Comparison of ENCODE assay signal across 1 cellular context in the genomic region with DNA sequence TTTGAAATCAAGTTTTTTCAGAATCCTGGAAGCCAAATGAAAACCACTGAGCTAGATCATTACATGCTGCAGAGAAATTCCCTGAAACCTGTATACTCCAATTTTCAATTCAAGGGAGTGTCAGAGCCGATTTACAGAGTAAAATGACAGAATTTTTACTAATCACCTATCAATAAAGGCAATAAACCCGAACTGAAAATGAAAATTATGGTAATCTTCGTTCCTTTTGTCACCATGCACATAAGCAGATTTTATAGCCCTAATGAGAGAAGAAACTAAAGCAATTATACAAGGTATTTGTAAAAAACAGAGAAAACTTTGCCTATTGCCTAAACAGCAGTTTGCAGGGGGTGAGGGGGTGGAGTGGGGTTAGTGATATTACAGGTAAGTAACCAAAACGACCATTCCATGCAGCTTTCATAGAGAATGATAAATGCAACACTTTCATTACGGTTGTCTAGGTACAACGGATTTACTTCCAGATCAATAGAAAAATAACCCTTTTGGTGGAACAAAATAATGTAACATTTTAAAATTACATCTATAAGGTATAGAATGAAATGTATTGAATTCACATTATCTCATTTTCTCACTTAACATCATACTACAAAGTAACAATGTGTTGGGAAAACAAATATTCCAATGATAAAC.
TF ChIP-seq lines count a peak whose summit lies in the region.

No MANE protein-coding gene starts in this region.

TF ChIP-seq in WTC11, 78 proteins besides CTCF, POLR2A, EP300 and RAD21 (continued from another document):
- TF ChIP-seq, protein P1, sequence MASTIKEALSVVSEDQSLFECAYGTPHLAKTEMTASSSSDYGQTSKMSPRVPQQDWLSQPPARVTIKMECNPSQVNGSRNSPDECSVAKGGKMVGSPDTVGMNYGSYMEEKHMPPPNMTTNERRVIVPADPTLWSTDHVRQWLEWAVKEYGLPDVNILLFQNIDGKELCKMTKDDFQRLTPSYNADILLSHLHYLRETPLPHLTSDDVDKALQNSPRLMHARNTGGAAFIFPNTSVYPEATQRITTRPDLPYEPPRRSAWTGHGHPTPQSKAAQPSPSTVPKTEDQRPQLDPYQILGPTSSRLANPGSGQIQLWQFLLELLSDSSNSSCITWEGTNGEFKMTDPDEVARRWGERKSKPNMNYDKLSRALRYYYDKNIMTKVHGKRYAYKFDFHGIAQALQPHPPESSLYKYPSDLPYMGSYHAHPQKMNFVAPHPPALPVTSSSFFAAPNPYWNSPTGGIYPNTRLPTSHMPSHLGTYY (CRISPR knock-in tag; IDR thresholded peaks at IDR 0.05): no peak
- TF ChIP-seq, protein P2, sequence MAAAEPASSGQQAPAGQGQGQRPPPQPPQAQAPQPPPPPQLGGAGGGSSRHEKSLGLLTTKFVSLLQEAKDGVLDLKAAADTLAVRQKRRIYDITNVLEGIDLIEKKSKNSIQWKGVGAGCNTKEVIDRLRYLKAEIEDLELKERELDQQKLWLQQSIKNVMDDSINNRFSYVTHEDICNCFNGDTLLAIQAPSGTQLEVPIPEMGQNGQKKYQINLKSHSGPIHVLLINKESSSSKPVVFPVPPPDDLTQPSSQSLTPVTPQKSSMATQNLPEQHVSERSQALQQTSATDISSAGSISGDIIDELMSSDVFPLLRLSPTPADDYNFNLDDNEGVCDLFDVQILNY (CRISPR knock-in tag; IDR thresholded peaks at IDR 0.05): no peak
- no peak for TF ChIP-seq RORB (CRISPR knock-in tag; IDR thresholded peaks at IDR 0.05)
- TF ChIP-seq, protein P3, sequence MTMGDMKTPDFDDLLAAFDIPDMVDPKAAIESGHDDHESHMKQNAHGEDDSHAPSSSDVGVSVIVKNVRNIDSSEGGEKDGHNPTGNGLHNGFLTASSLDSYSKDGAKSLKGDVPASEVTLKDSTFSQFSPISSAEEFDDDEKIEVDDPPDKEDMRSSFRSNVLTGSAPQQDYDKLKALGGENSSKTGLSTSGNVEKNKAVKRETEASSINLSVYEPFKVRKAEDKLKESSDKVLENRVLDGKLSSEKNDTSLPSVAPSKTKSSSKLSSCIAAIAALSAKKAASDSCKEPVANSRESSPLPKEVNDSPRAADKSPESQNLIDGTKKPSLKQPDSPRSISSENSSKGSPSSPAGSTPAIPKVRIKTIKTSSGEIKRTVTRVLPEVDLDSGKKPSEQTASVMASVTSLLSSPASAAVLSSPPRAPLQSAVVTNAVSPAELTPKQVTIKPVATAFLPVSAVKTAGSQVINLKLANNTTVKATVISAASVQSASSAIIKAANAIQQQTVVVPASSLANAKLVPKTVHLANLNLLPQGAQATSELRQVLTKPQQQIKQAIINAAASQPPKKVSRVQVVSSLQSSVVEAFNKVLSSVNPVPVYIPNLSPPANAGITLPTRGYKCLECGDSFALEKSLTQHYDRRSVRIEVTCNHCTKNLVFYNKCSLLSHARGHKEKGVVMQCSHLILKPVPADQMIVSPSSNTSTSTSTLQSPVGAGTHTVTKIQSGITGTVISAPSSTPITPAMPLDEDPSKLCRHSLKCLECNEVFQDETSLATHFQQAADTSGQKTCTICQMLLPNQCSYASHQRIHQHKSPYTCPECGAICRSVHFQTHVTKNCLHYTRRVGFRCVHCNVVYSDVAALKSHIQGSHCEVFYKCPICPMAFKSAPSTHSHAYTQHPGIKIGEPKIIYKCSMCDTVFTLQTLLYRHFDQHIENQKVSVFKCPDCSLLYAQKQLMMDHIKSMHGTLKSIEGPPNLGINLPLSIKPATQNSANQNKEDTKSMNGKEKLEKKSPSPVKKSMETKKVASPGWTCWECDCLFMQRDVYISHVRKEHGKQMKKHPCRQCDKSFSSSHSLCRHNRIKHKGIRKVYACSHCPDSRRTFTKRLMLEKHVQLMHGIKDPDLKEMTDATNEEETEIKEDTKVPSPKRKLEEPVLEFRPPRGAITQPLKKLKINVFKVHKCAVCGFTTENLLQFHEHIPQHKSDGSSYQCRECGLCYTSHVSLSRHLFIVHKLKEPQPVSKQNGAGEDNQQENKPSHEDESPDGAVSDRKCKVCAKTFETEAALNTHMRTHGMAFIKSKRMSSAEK (CRISPR knock-in tag; IDR thresholded peaks at IDR 0.05; ENCODE audit: borderline replicate concordance): no peak
